12 cellular contexts compared by ENCODE assay signal in genomic region chr1:38027201-38028104, GRCh38. TPM values are rescaled to one million over a fixed set of nuclear protein-coding genes. Genes with fewer than 3 reads are reported as not detected.
DNase-seq lines count a peak whose midpoint lies in the region; ATAC-seq and TF ChIP-seq lines count a peak whose summit lies in the region.
"Had no signal": no experiment of that assay in that cellular context is flagged by ENCODE, and none has a peak within 500 bp of the region (broad histone marks: within the 10 kb centered on the region; RNA-seq: fewer than 3 reads in every experiment).

No MANE protein-coding gene starts in this region.

- CTCF ChIA-PET in CD8-positive, alpha-beta memory T cell (lab: Charles Lee) = interaction anchor here (0.6 to 1.5 kb wide), 5 partner anchors 8 to 807 kb away, joined by 3 to 5 read pairs (median 3); no protein-coding TSS in a partner anchor
- CTCF ChIA-PET in activated B cell treated with CpG ODN at 0.5 μM for 24 hours (lab: Charles Lee) = interaction anchor here (0.8 to 5.4 kb wide), 7 partner anchors 9 to 808 kb away, joined by 3 to 43 read pairs (median 5); no protein-coding TSS in a partner anchor

- POLR2A ChIA-PET in CD8-positive, alpha-beta memory T cell (lab: Charles Lee) = no interaction called here
- POLR2A ChIA-PET in activated B cell treated with CpG ODN at 0.5 μM for 24 hours (lab: Charles Lee) = interaction anchor here (0.7 to 1.6 kb wide), 5 partner anchors 9 to 146 kb away, joined by 3 to 5 read pairs (median 3); partner anchors contain the start of gene UTP11

- no peak for TF ChIP-seq EP300 in stomach (IDR thresholded peaks at IDR 0.05)

- no peak for DNase-seq in CD8-positive, alpha-beta memory T cell
- DNase-seq in activated B cell treated with CpG ODN at 0.5 μM for 24 hours (no peak), lower leg skin (ENCODE audit: low spot score in 2 of 2) (peak; percentile 71 to 89), 8988T (no peak), stomach (no peak)
- no peak for DNase-seq in NK-92 treated with Interleukin-12 subunit alpha and Interleukin-12 subunit beta, amount 100 ng/mL, for 24 hours (lab: John Stamatoyannopoulos, UW)
- DNase-seq: kidney had no signal

- TF ChIP-seq POLR2A in GM18526 (IDR thresholded peaks at IDR 0.05; ENCODE audit: extremely low read depth, insufficient read length) (peak; percentile 11), lower leg skin (IDR thresholded peaks at IDR 0.05) (no peak), stomach (IDR thresholded peaks at IDR 0.05) (no peak)

- H3K27me3 ChIP-seq in CD8-positive, alpha-beta memory T cell (ENCODE audit: insufficient read depth, low read length, poor library complexity, severe bottlenecking) = no peaks in the 10 kb centered on the region
- H3K27me3 ChIP-seq in stomach = no peaks in the 10 kb centered on the region
- H3K27me3 ChIP-seq: ascending aorta had no signal

- no peaks in the 10 kb centered on the region for H3K9me3 Mint-ChIP-seq in CD8-positive, alpha-beta memory T cell
- H3K9me3 Mint-ChIP-seq in activated B cell treated with CpG ODN at 0.5 μM for 24 hours = no peaks in the 10 kb centered on the region

- no peak overlapping the region for H3K27ac ChIP-seq in CD8-positive, alpha-beta memory T cell (ENCODE audit: low read depth, low read length)
- no peak overlapping the region for H3K27ac ChIP-seq in stomach
- H3K27ac ChIP-seq: ascending aorta had no signal

- H3K4me1 ChIP-seq in CD8-positive, alpha-beta memory T cell (ENCODE audit: insufficient read depth, low read length) = peaks cover 29% of the 10 kb centered on the region
- peaks cover 21 to 32% (median 28%) of the 10 kb centered on the region in 4 donors for H3K4me1 ChIP-seq in stomach

- TF ChIP-seq CTCF in activated B cell treated with CpG ODN at 0.5 μM for 24 hours (IDR thresholded peaks at IDR 0.05) = no peak
- TF ChIP-seq CTCF in lower leg skin (IDR thresholded peaks at IDR 0.05) = no peak
- TF ChIP-seq CTCF in stomach (IDR thresholded peaks at IDR 0.05) = no peak

- no peaks in the 10 kb centered on the region for H3K9me3 ChIP-seq in CD8-positive, alpha-beta memory T cell (ENCODE audit: low read length)
- H3K9me3 ChIP-seq in stomach = no peaks in the 10 kb centered on the region
- H3K9me3 ChIP-seq: ascending aorta had no signal

- WGBS in lower leg skin, 2 donors = 52 to 59% methylated on average over 14 to 19 of the region's 19 CpGs
- WGBS in stomach, 5 donors = 78 to 83% (median 78%) methylated on average over 19 of the region's 19 CpGs

- no peak overlapping the region for H3K4me3 ChIP-seq in CD8-positive, alpha-beta memory T cell (ENCODE audit: low read length)
- no peak overlapping the region for H3K4me3 ChIP-seq in lower leg skin (ENCODE audit: low read depth, poor library complexity, severe bottlenecking)
- no peak overlapping the region for H3K4me3 ChIP-seq in stomach
- H3K4me3 ChIP-seq: ascending aorta had no signal

- H3K4me3 Mint-ChIP-seq in CD8-positive, alpha-beta memory T cell = no peak overlapping the region
- H3K4me3 Mint-ChIP-seq in activated B cell treated with CpG ODN at 0.5 μM for 24 hours = peak overlapping the region; percentile 11

- peaks cover 24% of the 10 kb centered on the region for H3K36me3 ChIP-seq in CD8-positive, alpha-beta memory T cell (ENCODE audit: insufficient read depth, low read length)
- H3K36me3 ChIP-seq in stomach = peaks cover 36 to 44% (median 43%) of the 10 kb centered on the region in 4 donors

- peaks cover 0 to 40% (median 14%) of the 10 kb centered on the region in 3 donors for H3K36me3 Mint-ChIP-seq in CD8-positive, alpha-beta memory T cell
- peaks cover 30% of the 10 kb centered on the region for H3K36me3 Mint-ChIP-seq in activated B cell treated with CpG ODN at 0.5 μM for 24 hours (ENCODE audit: low read depth)

- ATAC-seq in activated B cell treated with CpG ODN at 0.5 μM for 24 hours (ENCODE audit: low read depth) = no peak
- ATAC-seq in HG03175 (IDR thresholded peaks at IDR 0.05; ENCODE audit: unreplicated experiment) = no peak

- H3K4me1 Mint-ChIP-seq in CD8-positive, alpha-beta memory T cell = peaks cover 32 to 50% (median 38%) of the 10 kb centered on the region in 3 donors
- peaks cover 39% of the 10 kb centered on the region for H3K4me1 Mint-ChIP-seq in activated B cell treated with CpG ODN at 0.5 μM for 24 hours

- intact Hi-C loops in activated B cell treated with CpG ODN at 0.5 μM for 24 hours (cut with micrococcal nuclease) = loop anchor here (1.0 to 5.0 kb wide), 4 partner anchors 125 to 807 kb away; no protein-coding TSS in a partner anchor
- intact Hi-C loops in lower leg skin (cut with DNase I; ENCODE audit: low total_unique reads) = loop anchor here (10.0 kb wide), 1 partner anchor 807 kb away; no protein-coding TSS in a partner anchor
- intact Hi-C loops in stomach (cut with DNase I; ENCODE audit: low total_unique reads) = loop anchor here (10.0 kb wide), 1 partner anchor 807 kb away; no protein-coding TSS in a partner anchor

- peak overlapping the region; percentile 3 to 87 (median 68) for H3K27ac Mint-ChIP-seq in CD8-positive, alpha-beta memory T cell
- H3K27ac Mint-ChIP-seq in activated B cell treated with CpG ODN at 0.5 μM for 24 hours = peak overlapping the region; percentile 61

- no peaks in the 10 kb centered on the region for H3K27me3 Mint-ChIP-seq in CD8-positive, alpha-beta memory T cell
- no peaks in the 10 kb centered on the region for H3K27me3 Mint-ChIP-seq in activated B cell treated with CpG ODN at 0.5 μM for 24 hours

RNA-seq across cellular contexts. Expression of gene UTP11, which starts 14.9 kb away (rescaled TPM):
- total RNA-seq in CD8-positive, alpha-beta memory T cell = 10 to 100 TPM; 73.5 to 73.6 TPM
- polyA plus RNA-seq in CD8-positive, alpha-beta memory T cell = 22.4 TPM
- total RNA-seq in activated B cell treated with CpG ODN at 0.5 μM for 24 hours (26.1 and 28.6 TPM in 2 replicates), lower leg skin (10 to 100 TPM; 34.6 to 49.8 (median 37.9) TPM), stomach (10 to 100 TPM in 3 of 5 donors, 1 to 10 TPM in 2; 1.4 to 43.7 (median 10.3) TPM)
- polyA plus RNA-seq in stomach = 10 to 100 TPM; 22.1 to 24.5 (median 23.1) TPM

RNA-seq across cellular contexts. Expression of gene POU3F1, which starts 19.1 kb away (rescaled TPM):
- total RNA-seq in CD8-positive, alpha-beta memory T cell = under 1 TPM; 0.44 to 0.57 TPM
- polyA plus RNA-seq in CD8-positive, alpha-beta memory T cell = 0.09 TPM
- total RNA-seq in activated B cell treated with CpG ODN at 0.5 μM for 24 hours (6.1 and 6.2 TPM in 2 replicates), lower leg skin (10 to 100 TPM; 19.1 to 53.3 (median 35.4) TPM), stomach (not detected)
- under 1 TPM in 1 of 3 donors, not detected in 2; 0.20 TPM for polyA plus RNA-seq in stomach
- total RNA-seq: ascending aorta, Calu3, kidney, RPMI7951 had no signal

RNA-seq across cellular contexts. Expression of gene FHL3, which starts 22.1 kb away (rescaled TPM):
- total RNA-seq in CD8-positive, alpha-beta memory T cell = 10 to 100 TPM; 15.4 to 17.5 TPM
- polyA plus RNA-seq in CD8-positive, alpha-beta memory T cell = 19.7 TPM
- total RNA-seq in activated B cell treated with CpG ODN at 0.5 μM for 24 hours = 1.4 and 1.6 TPM in 2 replicates
- 10 to 100 TPM; 20.1 to 25.8 (median 21.9) TPM for total RNA-seq in lower leg skin
- 10 to 100 TPM in 2 of 5 donors, 1 to 10 TPM in 2, under 1 TPM in 1; 0.58 to 30.4 (median 9.5) TPM for total RNA-seq in stomach
- 10 to 100 TPM; 18.1 to 28.2 (median 21.7) TPM for polyA plus RNA-seq in stomach

RNA-seq across cellular contexts. Expression of gene SF3A3, which starts 37.6 kb away (rescaled TPM):
- 100 to 1,000 TPM; 116 to 129 TPM for total RNA-seq in CD8-positive, alpha-beta memory T cell
- 94.6 TPM for polyA plus RNA-seq in CD8-positive, alpha-beta memory T cell
- 82.4 and 90.5 TPM in 2 replicates for total RNA-seq in activated B cell treated with CpG ODN at 0.5 μM for 24 hours
- 10 to 100 TPM; 33.6 to 68.9 (median 36.9) TPM for total RNA-seq in lower leg skin
- 100 to 1,000 TPM in 1 of 5 donors, 10 to 100 TPM in 3, 1 to 10 TPM in 1; 8.2 to 102 (median 72.3) TPM for total RNA-seq in stomach
- 10 to 100 TPM; 17.1 to 19.9 (median 18.6) TPM for polyA plus RNA-seq in stomach

Comparison
In these comparisons a context has a peak if more than half of its experiments do, and no peak if none do; other contexts are left out.
1. DNase-seq: peak in lower leg skin (2 of 2); none in CD8-positive, alpha-beta memory T cell (0 of 5), activated B cell treated with CpG ODN at 0.5 μM for 24 hours (single experiment), NK-92 treated with Interleukin-12 subunit alpha and Interleukin-12 subunit beta, amount 100 ng/mL, for 24 hours (single experiment), 8988T (single experiment) and stomach (single experiment).